Comparison of ENCODE assay signal across 19 cellular contexts in genomic region chr2:2191110-2191707, GRCh38.
"Had no signal": no experiment of that assay in that cellular context is flagged by ENCODE, and none has a peak within 500 bp of the region (broad histone marks: within the 10 kb centered on the region; RNA-seq: fewer than 3 reads in every experiment).

No MANE protein-coding gene starts in this region.

- H3K27me3 ChIP-seq: ascending aorta, breast epithelium, right atrium auricular region, thyroid gland had no signal

- H3K36me3 ChIP-seq: ascending aorta, breast epithelium, heart right ventricle, right atrium auricular region, thyroid gland had no signal

- H3K4me1 Mint-ChIP-seq: immature natural killer cell had no signal

- H3K27ac Mint-ChIP-seq: activated T-cell treated with anti-CD3 and anti-CD28 coated beads, Interleukin-2, amount 50 U/mL, for 72 hours; immature natural killer cell had no signal

- ATAC-seq: activated T-cell treated with anti-CD3 and anti-CD28 coated beads, Interleukin-2, amount 50 U/mL, for 72 hours; heart right ventricle; left ventricle myocardium superior had no signal

- DNase-seq: activated CD4-positive, alpha-beta T cell treated with anti-CD3 and anti-CD28 coated beads, Interleukin-2, amount 50 U/mL, for 1 hour; activated CD8-positive, alpha-beta memory T cell treated with anti-CD3 and anti-CD28 coated beads for 24 hours; activated CD8-positive, alpha-beta memory T cell treated with anti-CD3 and anti-CD28 coated beads, Interleukin-2, amount 50 U/mL, for 48 hours; activated effector memory CD4-positive, alpha-beta T cell treated with anti-CD3 and anti-CD28 coated beads, Interleukin-2, amount 50 U/mL, for 16 hours; activated naive CD4-positive, alpha-beta T cell treated with anti-CD3 and anti-CD28 coated beads, Interleukin-2, amount 50 U/mL, for 16 hours; activated T-cell treated with anti-CD3 and anti-CD28 coated beads, Interleukin-2, amount 50 U/mL, for 72 hours; effector CD4-positive, alpha-beta T cell; heart right ventricle; immature natural killer cell; kidney glomerular epithelial cell; left ventricle myocardium superior; stimulated activated CD4-positive, alpha-beta T cell treated with anti-CD3 and anti-CD28 coated beads, Interleukin-12 subunit alpha, Interleukin-12 subunit beta, amount 100 ng/mL, for 4 hours; stimulated activated CD4-positive, alpha-beta T cell treated with anti-CD3 and anti-CD28 coated beads, Interleukin-1b, Interleukin-23, amount 100 ng/mL, for 48 hours; stimulated activated naive CD4-positive, alpha-beta T cell treated with Interleukin-2 at 50 U/mL for 16 hours; T-helper 9 cell; thyroid gland had no signal

- H3K27ac ChIP-seq: ascending aorta, breast epithelium, heart right ventricle, right atrium auricular region, thyroid gland had no signal

- H3K4me1 ChIP-seq: ascending aorta, breast epithelium, heart right ventricle, right atrium auricular region, thyroid gland had no signal

- H3K4me3 ChIP-seq: ascending aorta, breast epithelium, heart right ventricle, right atrium auricular region, thyroid gland had no signal

- H3K36me3 Mint-ChIP-seq: immature natural killer cell had no signal

- H3K9me3 Mint-ChIP-seq: activated T-cell treated with anti-CD3 and anti-CD28 coated beads, Interleukin-2, amount 50 U/mL, for 72 hours; immature natural killer cell had no signal

- H3K4me3 Mint-ChIP-seq: activated T-cell treated with anti-CD3 and anti-CD28 coated beads, Interleukin-2, amount 50 U/mL, for 72 hours; immature natural killer cell had no signal

- H3K9me3 ChIP-seq: thyroid gland had no signal
